ENCODE assay signal across 9 cellular contexts in genomic region chr9:77729177-77729576, GRCh38.
"Had no signal": no experiment of that assay in that cellular context is flagged by ENCODE, and none has a peak within 500 bp of the region (broad histone marks: within the 10 kb centered on the region; RNA-seq: fewer than 3 reads in every experiment).

No MANE protein-coding gene starts in this region.

- ATAC-seq: naive thymus-derived CD8-positive, alpha-beta T cell; right cardiac atrium had no signal

- H3K4me3 Mint-ChIP-seq: naive thymus-derived CD8-positive, alpha-beta T cell; type B pancreatic cell had no signal

- H3K27me3 Mint-ChIP-seq: naive thymus-derived CD8-positive, alpha-beta T cell; type B pancreatic cell had no signal

- H3K9me3 Mint-ChIP-seq: naive thymus-derived CD8-positive, alpha-beta T cell had no signal

- H3K9me3 ChIP-seq: ascending aorta had no signal

- H3K27ac ChIP-seq: ascending aorta had no signal

- H3K4me1 ChIP-seq: ascending aorta had no signal

- H3K27me3 ChIP-seq: ascending aorta had no signal

- H3K27ac Mint-ChIP-seq: naive thymus-derived CD8-positive, alpha-beta T cell; type B pancreatic cell had no signal

- DNase-seq: activated CD4-positive, alpha-beta T cell treated with anti-CD3 and anti-CD28 coated beads for 1 hour; foreskin melanocyte; head of caudate nucleus; naive thymus-derived CD8-positive, alpha-beta T cell; posterior cingulate gyrus; right cardiac atrium; small intestine had no signal

- H3K4me3 ChIP-seq: ascending aorta had no signal
